ENCODE assay signal across 8 cellular contexts in genomic region chr14:34079643-34080042, GRCh38.
DNase-seq lines count a peak whose midpoint lies in the region; ATAC-seq and TF ChIP-seq lines count a peak whose summit lies in the region.
"Not testable (repeated sequence)": the region's sequence is repeated elsewhere in the genome, so short reads cannot be mapped to it uniquely, and the experiment has no call there.

No MANE protein-coding gene starts in this region.

- not testable (repeated sequence) for DNase-seq in WTC11 (ENCODE audit: low spot score); endodermal cell; heart left ventricle; heart right ventricle; left ventricle myocardium inferior; right atrium auricular region (ENCODE audit: low spot score); neural progenitor cell (ENCODE audit: low spot score)

- POLR2A ChIA-PET in HEK293 (lab: Yijun Ruan, JAX); WTC11 (lab: Charles Lee): not testable (repeated sequence)

- peak overlapping the region; percentile 1 for H3K4me2 ChIP-seq in neural progenitor cell

- not testable (repeated sequence) for H3K79me2 ChIP-seq in neural progenitor cell (ENCODE audit: low read depth)

- H3K4me1 ChIP-seq in HEK293 (ENCODE audit: control insufficient read depth, insufficient read depth, low read length) (peaks cover 15% of the 10 kb centered on the region), heart left ventricle (peaks cover 0 to 42% (median 11%) of the 10 kb centered on the region in 12 donors), heart right ventricle (peaks cover 0 to 53% (median 19%) of the 10 kb centered on the region in 9 donors), left ventricle myocardium inferior (peaks cover 61% of the 10 kb centered on the region), right atrium auricular region (peaks cover 0 to 19% of the 10 kb centered on the region in 2 donors), neural progenitor cell (peaks cover 26% of the 10 kb centered on the region)
- H3K4me1 ChIP-seq in endodermal cell (ENCODE audit: control insufficient read depth, insufficient read depth, low read length) = not testable (repeated sequence)

- not testable (repeated sequence) for H3K27ac ChIP-seq in HEK293 (ENCODE audit: extremely low read depth, low read depth, low read length); endodermal cell (ENCODE audit: low read depth, low read length); neural progenitor cell
- H3K27ac ChIP-seq in heart left ventricle (peak overlapping the region in 9 of 12 donors; percentile 87 to 100 (median 93)), heart right ventricle (peak overlapping the region in 8 of 10 donors; percentile 75 to 97 (median 94)), left ventricle myocardium inferior (replicated peaks) (peak overlapping the region; percentile 96), right atrium auricular region (peak overlapping the region; percentile 69 to 94)

- H3K27ac Mint-ChIP-seq in WTC11, endodermal cell, neural progenitor cell: not testable (repeated sequence)

- CTCF ChIA-PET in HEK293 (lab: Yijun Ruan, JAX) = not testable (repeated sequence)
- CTCF ChIA-PET in WTC11 (lab: Charles Lee) = interaction anchor here (2.1 kb wide), 1 partner anchor 230 kb away, joined by 13 read pairs; no protein-coding TSS in a partner anchor

- not testable (repeated sequence) for H3K36me3 Mint-ChIP-seq in WTC11; endodermal cell (ENCODE audit: low read depth); neural progenitor cell

- H3F3A ChIP-seq in neural progenitor cell (ENCODE audit: low read depth) = not testable (repeated sequence)

- H3K9ac ChIP-seq in endodermal cell (ENCODE audit: extremely low read depth, low read length, poor library complexity, severe bottlenecking); neural progenitor cell: not testable (repeated sequence)

- not testable (repeated sequence) for H3K27me3 ChIP-seq in endodermal cell (ENCODE audit: control insufficient read depth, insufficient read depth, low read length, poor library complexity, severe bottlenecking); heart left ventricle; heart right ventricle; left ventricle myocardium inferior (ENCODE audit: low read depth); right atrium auricular region; neural progenitor cell

- 100% methylated on average over 1 to 2 of the region's 4 CpGs for WGBS in endodermal cell (ENCODE audit: insufficient coverage in 1 of 2, insufficient read length in 1 of 2), 2 experiments
- 97 to 100% (median 98%) methylated on average over 2 of the region's 4 CpGs for WGBS in heart left ventricle, 4 donors
- 98% methylated on average over 2 of the region's 4 CpGs for WGBS in heart right ventricle, 2 donors

- not testable (repeated sequence) for H3K36me3 ChIP-seq in HEK293 (ENCODE audit: control insufficient read depth in 2 of 2, insufficient read depth in 1 of 2, low read length in 2 of 2); endodermal cell (ENCODE audit: control insufficient read depth, insufficient read depth, low read length); heart left ventricle; heart right ventricle; left ventricle myocardium inferior; right atrium auricular region; neural progenitor cell

- not testable (repeated sequence) for TF ChIP-seq CTCF in HEK293 (tag by site-specific recombination; IDR thresholded peaks at IDR 0.05); WTC11 (IDR thresholded peaks at IDR 0.05); endodermal cell (conservative IDR thresholded peaks at IDR 0.05); heart left ventricle (IDR thresholded peaks at IDR 0.05); heart right ventricle (IDR thresholded peaks at IDR 0.05); left ventricle myocardium inferior (IDR thresholded peaks at IDR 0.05; ENCODE audit: borderline replicate concordance); right atrium auricular region (IDR thresholded peaks at IDR 0.05); neural progenitor cell (IDR thresholded peaks at IDR 0.05)

- H3K4me3 ChIP-seq in HEK293 (ENCODE audit: low read depth, low read length); heart left ventricle; heart right ventricle; left ventricle myocardium inferior; right atrium auricular region; neural progenitor cell: not testable (repeated sequence)
- peak overlapping the region; percentile 54 for H3K4me3 ChIP-seq in endodermal cell (ENCODE audit: low read length)

- not testable (repeated sequence) for H2AFZ ChIP-seq in neural progenitor cell (replicated peaks)

- H3K27me3 Mint-ChIP-seq in WTC11 (ENCODE audit: low read depth); neural progenitor cell (ENCODE audit: insufficient read depth, low read depth): not testable (repeated sequence)
- peaks cover 12% of the 10 kb centered on the region for H3K27me3 Mint-ChIP-seq in endodermal cell (ENCODE audit: insufficient read depth)

- H3K4me3 Mint-ChIP-seq in WTC11, endodermal cell, neural progenitor cell: not testable (repeated sequence)

- intact Hi-C loops in heart left ventricle (cut with DNase I); left ventricle myocardium inferior (cut with micrococcal nuclease): not testable (repeated sequence)
- intact Hi-C loops in heart right ventricle (cut with DNase I) = loop anchor here in 4 of 10 donors (2.0 to 10.0 kb wide), 5 partner anchors 15 to 155 kb away; partner anchors contain the start of gene EGLN3 (in 1 of the 4)

- H3K9me3 ChIP-seq in HEK293 (ENCODE audit: control insufficient read depth, insufficient read depth, low read depth, low read length); heart left ventricle; heart right ventricle; left ventricle myocardium inferior (replicated peaks); right atrium auricular region; neural progenitor cell (ENCODE audit: low read depth): not testable (repeated sequence)
- H3K9me3 ChIP-seq in endodermal cell (ENCODE audit: control insufficient read depth, low read length) = peaks cover 14% of the 10 kb centered on the region

- not testable (repeated sequence) for ATAC-seq in WTC11, heart left ventricle, heart right ventricle

- H3K9me3 Mint-ChIP-seq in WTC11, neural progenitor cell: not testable (repeated sequence)
- peaks cover 19% of the 10 kb centered on the region for H3K9me3 Mint-ChIP-seq in endodermal cell

- not testable (repeated sequence) for TF ChIP-seq POLR2A in heart left ventricle (IDR thresholded peaks at IDR 0.05)

- not testable (repeated sequence) for H4K20me1 ChIP-seq in neural progenitor cell (ENCODE audit: low read depth)

- not testable (repeated sequence) for H3K4me1 Mint-ChIP-seq in WTC11
- peaks cover 33% of the 10 kb centered on the region for H3K4me1 Mint-ChIP-seq in endodermal cell
- peaks cover 23% of the 10 kb centered on the region for H3K4me1 Mint-ChIP-seq in neural progenitor cell

TF ChIP-seq in WTC11, 78 proteins besides CTCF, POLR2A, EP300 and RAD21:
- TF ChIP-seq HMGA2 (CRISPR knock-in tag; IDR thresholded peaks at IDR 0.05) = peak; percentile 93
